ENCODE assay signal across 12 cellular contexts in the genomic region with DNA sequence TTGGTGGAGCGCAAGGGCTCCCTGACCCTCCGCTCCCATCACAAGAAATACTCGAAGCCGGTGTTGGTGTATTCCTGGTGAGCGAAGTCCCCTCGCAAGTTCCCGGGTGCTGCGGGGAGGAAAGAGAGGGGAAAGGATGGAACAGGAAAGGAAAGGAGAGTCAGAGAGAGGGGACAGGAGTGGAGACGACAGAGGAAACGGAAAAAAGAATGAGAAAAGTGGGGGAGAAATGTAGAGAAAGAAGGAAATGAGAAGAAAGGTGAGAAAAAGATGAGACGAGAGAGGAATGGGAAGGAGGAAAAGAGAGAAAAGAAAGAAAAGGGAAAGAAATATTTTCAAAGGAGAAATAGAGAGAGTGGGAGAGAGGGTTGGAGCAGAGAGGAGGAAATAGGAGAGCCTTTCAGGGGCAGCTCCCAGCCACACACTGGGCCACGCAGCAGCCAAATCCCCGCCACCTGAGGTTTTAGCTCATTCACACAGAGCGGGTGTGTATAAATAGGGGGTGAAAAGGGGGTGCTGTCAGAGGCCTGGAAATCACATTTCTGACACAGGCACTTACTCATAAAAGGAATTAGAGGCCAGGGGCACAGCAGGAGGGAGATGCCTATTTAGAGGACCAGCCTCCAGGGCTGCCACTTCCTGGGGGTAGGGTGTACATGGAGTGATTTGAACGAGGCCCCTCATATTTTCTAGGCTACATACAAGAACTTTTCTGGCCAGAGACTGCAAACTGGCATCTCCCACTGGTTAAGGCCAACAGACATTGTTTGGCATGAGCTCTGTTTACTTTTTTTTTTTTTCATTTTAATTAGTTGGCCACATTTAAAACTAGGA. TPM values are rescaled to one million over a fixed set of nuclear protein-coding genes. Genes with fewer than 3 reads are reported as not detected.
DNase-seq lines count a peak whose midpoint lies in the region; ATAC-seq and TF ChIP-seq lines count a peak whose summit lies in the region.
"Had no signal": no experiment of that assay in that cellular context is flagged by ENCODE, and none has a peak within 500 bp of the region (broad histone marks: within the 10 kb centered on the region; RNA-seq: fewer than 3 reads in every experiment).

No MANE protein-coding gene starts in this region.

- 19 to 21% methylated on average over 14 to 15 of the region's 15 CpGs for WGBS in ectodermal cell, 2 experiments
- WGBS in thyroid gland, 2 donors = 32 to 34% methylated on average over 15 of the region's 15 CpGs

- peak overlapping the region; percentile 45 to 84 for H3K4me3 Mint-ChIP-seq in CD14-positive monocyte
- peak overlapping the region; percentile 78 to 94 (median 84) for H3K4me3 Mint-ChIP-seq in naive thymus-derived CD8-positive, alpha-beta T cell

- no peak overlapping the region for H3K27ac ChIP-seq in HUES6 (ENCODE audit: low read depth, low read length)
- H3K27ac ChIP-seq in ectodermal cell (ENCODE audit: insufficient read depth, low read depth, low read length, poor library complexity, severe bottlenecking) = no peak overlapping the region
- no peak overlapping the region for H3K27ac ChIP-seq in thyroid gland

- peak in 1 of 2 donors; percentile 14 for ATAC-seq in naive thymus-derived CD8-positive, alpha-beta T cell
- ATAC-seq in GM21390 (IDR thresholded peaks at IDR 0.05; ENCODE audit: unreplicated experiment) = no peak
- no peak for ATAC-seq in HG03469 (IDR thresholded peaks at IDR 0.05; ENCODE audit: unreplicated experiment)

- H3K36me3 Mint-ChIP-seq in CD14-positive monocyte = no peaks in the 10 kb centered on the region
- no peaks in the 10 kb centered on the region for H3K36me3 Mint-ChIP-seq in naive thymus-derived CD8-positive, alpha-beta T cell
- H3K36me3 Mint-ChIP-seq: IgD-negative memory B cell had no signal

- H3K9me3 Mint-ChIP-seq in CD14-positive monocyte = peaks cover 0 to 6% (median 2%) of the 10 kb centered on the region in 7 donors
- peaks cover 0 to 9% (median 0%) of the 10 kb centered on the region in 9 donors for H3K9me3 Mint-ChIP-seq in naive thymus-derived CD8-positive, alpha-beta T cell
- H3K9me3 Mint-ChIP-seq: effector memory CD8-positive, alpha-beta T cell had no signal

- no peak for DNase-seq in CD14-positive monocyte (ENCODE audit: low spot score)
- no peak for DNase-seq in naive thymus-derived CD8-positive, alpha-beta T cell
- DNase-seq in COLO668 (lab: John Stamatoyannopoulos, UW; ENCODE audit: unreplicated experiment) = no peak
- DNase-seq in thyroid gland = no peak
- DNase-seq: effector memory CD8-positive, alpha-beta T cell had no signal

- POLR2A ChIA-PET in naive thymus-derived CD8-positive, alpha-beta T cell (lab: Charles Lee) = no interaction called here

- no peak for TF ChIP-seq POLR2A in thyroid gland (IDR thresholded peaks at IDR 0.05)

- no peak overlapping the region for H3K27ac Mint-ChIP-seq in CD14-positive monocyte
- peak overlapping the region in 6 of 10 donors; percentile 28 to 93 (median 62) for H3K27ac Mint-ChIP-seq in naive thymus-derived CD8-positive, alpha-beta T cell
- H3K27ac Mint-ChIP-seq: effector memory CD8-positive, alpha-beta T cell; IgD-negative memory B cell had no signal

- H3K4me3 ChIP-seq in HUES6 (ENCODE audit: low read depth, low read length) (peak overlapping the region; percentile 66), ectodermal cell (ENCODE audit: insufficient read depth, low read depth, low read length) (peak overlapping the region; percentile 50), thyroid gland (replicated peaks in 1 of 3) (no peak overlapping the region)
- H3K4me3 ChIP-seq: GM12878 had no signal

- H3K4me1 Mint-ChIP-seq in CD14-positive monocyte = peaks cover 22% of the 10 kb centered on the region
- H3K4me1 Mint-ChIP-seq in naive thymus-derived CD8-positive, alpha-beta T cell = peaks cover 19 to 65% (median 22%) of the 10 kb centered on the region in 4 donors

- H3K9ac ChIP-seq in HUES6 (ENCODE audit: low read length) = no peak overlapping the region

- TF ChIP-seq CTCF in CD14-positive monocyte (IDR thresholded peaks at IDR 0.05) (no peak), thyroid gland (IDR thresholded peaks at IDR 0.05) (no peak)

- intact Hi-C loops in CD14-positive monocyte (cut with micrococcal nuclease) (no loop called here), thyroid gland (cut with DNase I) (no loop called here)

- no peaks in the 10 kb centered on the region for H3K9me3 ChIP-seq in HUES6 (ENCODE audit: control insufficient read depth, insufficient read depth, low read depth, low read length)
- H3K9me3 ChIP-seq in ectodermal cell (ENCODE audit: control insufficient read depth, low read length) = no peaks in the 10 kb centered on the region
- no peaks in the 10 kb centered on the region for H3K9me3 ChIP-seq in thyroid gland

- H3K4me1 ChIP-seq in HUES6 (ENCODE audit: control insufficient read depth, insufficient read depth, low read length) (peaks cover 51% of the 10 kb centered on the region), ectodermal cell (ENCODE audit: control insufficient read depth, insufficient read depth, low read length) (peaks cover 17% of the 10 kb centered on the region), thyroid gland (no peaks in the 10 kb centered on the region)

- no peaks in the 10 kb centered on the region for H3K27me3 ChIP-seq in HUES6 (ENCODE audit: control insufficient read depth, insufficient read depth, low read length)
- no peaks in the 10 kb centered on the region for H3K27me3 ChIP-seq in ectodermal cell (ENCODE audit: control insufficient read depth, insufficient read depth, low read length, poor library complexity, severe bottlenecking)
- H3K27me3 ChIP-seq in thyroid gland = no peaks in the 10 kb centered on the region

- H3K27me3 Mint-ChIP-seq in CD14-positive monocyte (ENCODE audit: low read depth in 3 of 3) = peaks cover 17 to 24% (median 19%) of the 10 kb centered on the region in 3 donors
- H3K27me3 Mint-ChIP-seq in naive thymus-derived CD8-positive, alpha-beta T cell = peaks cover 0 to 17% (median 9%) of the 10 kb centered on the region in 5 donors

- H3K36me3 ChIP-seq in HUES6 (ENCODE audit: control insufficient read depth, insufficient read depth, low read length) = no peaks in the 10 kb centered on the region
- no peaks in the 10 kb centered on the region for H3K36me3 ChIP-seq in ectodermal cell (ENCODE audit: control insufficient read depth, insufficient read depth, low read length)
- no peaks in the 10 kb centered on the region for H3K36me3 ChIP-seq in thyroid gland

RNA-seq across cellular contexts. Expression of gene CFAP95, which starts 0.6 kb away (rescaled TPM):
- polyA plus RNA-seq in CD14-positive monocyte = not detected
- polyA plus RNA-seq in ectodermal cell (2013, experiment 1 of 4) = 5.5 TPM
- polyA plus RNA-seq in ectodermal cell (2013, experiment 2 of 4) = 4.6 TPM
- polyA plus RNA-seq in ectodermal cell (2013, experiment 3 of 4) = 4.3 TPM
- polyA plus RNA-seq in ectodermal cell (2013, experiment 4 of 4) = 4.6 TPM
- 1 to 10 TPM; 4.9 to 8.9 TPM for total RNA-seq in naive thymus-derived CD8-positive, alpha-beta T cell
- polyA plus RNA-seq in naive thymus-derived CD8-positive, alpha-beta T cell = under 1 TPM in 2 of 3 donors, not detected in 1; 0.52 to 0.66 TPM
- not detected for total RNA-seq in thyroid gland
- total RNA-seq: GM12878, pulmonary artery endothelial cell had no signal
- polyA plus RNA-seq: GM12878, IgD-negative memory B cell had no signal

Comparison
In these comparisons a context has a peak if more than half of its experiments do, and no peak if none do; other contexts are left out.
1. H3K27ac Mint-ChIP-seq: peak in naive thymus-derived CD8-positive, alpha-beta T cell (6 of 10); none in CD14-positive monocyte (0 of 7).
2. H3K4me3 ChIP-seq: peak in HUES6 (single experiment) and ectodermal cell (single experiment); none in thyroid gland (0 of 3).